In the genomic region with DNA sequence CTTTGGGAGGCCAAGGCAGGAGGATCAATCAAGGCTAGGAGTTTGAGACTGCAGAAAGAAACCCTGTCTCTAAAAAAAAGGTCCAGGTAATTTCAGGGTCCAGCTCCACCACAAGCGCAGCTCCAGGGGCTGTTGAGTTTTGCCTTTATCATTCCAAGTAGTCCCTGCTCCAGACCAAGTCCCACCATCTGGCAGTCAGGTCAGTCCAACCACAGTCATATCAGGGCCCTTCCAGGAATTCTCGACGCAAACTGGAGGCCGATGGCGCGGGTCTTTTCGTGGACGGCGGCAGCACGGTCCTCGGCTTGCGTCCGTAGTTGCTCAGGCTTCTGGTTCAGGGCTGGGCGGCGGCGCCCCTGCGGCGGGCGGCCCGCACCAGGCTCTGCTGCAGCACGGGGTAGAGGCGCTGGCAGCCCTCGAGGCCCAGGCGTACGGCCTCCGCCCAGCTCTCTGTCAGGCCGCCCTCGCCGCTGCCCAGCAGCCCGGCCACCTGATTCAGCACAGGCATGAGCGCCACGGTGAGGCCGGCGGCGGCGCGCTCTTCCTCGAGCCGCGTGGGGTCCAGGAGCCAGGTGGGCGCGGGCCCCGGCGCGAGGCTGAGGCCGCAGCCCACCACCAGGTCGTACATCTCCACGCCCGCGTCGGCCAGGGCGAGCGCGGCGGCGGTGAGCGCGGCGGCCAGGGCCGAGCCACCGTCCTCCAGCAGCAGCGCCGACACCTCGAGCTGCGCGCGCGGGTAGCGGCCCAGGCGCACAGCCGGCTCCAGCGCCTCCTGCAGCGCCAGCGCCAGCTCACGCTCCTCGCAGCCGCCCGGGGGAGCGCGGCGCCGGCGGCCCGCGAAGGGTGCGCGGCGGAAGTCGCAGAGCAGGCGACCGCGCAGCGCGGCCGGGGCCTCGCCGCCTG, we compare ENCODE assay signal across 8 cellular contexts. TPM values are rescaled to one million over a fixed set of nuclear protein-coding genes. Genes with fewer than 3 reads are reported as not detected.
DNase-seq lines count a peak whose midpoint lies in the region; ATAC-seq and TF ChIP-seq lines count a peak whose summit lies in the region.

No MANE protein-coding gene starts in this region.

- intact Hi-C loops in aorta (cut with DNase I), result loop anchor here in 1 of 2 donors (10.0 kb wide), 1 partner anchor 86 kb away; no protein-coding TSS in a partner anchor

- H3K4me1 ChIP-seq in aorta (ENCODE audit: control insufficient read depth in 1 of 2, insufficient read depth in 2 of 2, low read length in 2 of 2), result no peaks in the 10 kb centered on the region

- H3K9me3 Mint-ChIP-seq in activated CD8-positive, alpha-beta memory T cell treated with anti-CD3 and anti-CD28 coated beads, Interleukin-2, amount 10 ng/mL, durations not matched to agents 7 days and 5 days (ENCODE audit: low read depth), result no peaks in the 10 kb centered on the region
- H3K9me3 Mint-ChIP-seq in nephron, result no peaks in the 10 kb centered on the region

- H3K4me3 Mint-ChIP-seq in activated CD8-positive, alpha-beta memory T cell treated with anti-CD3 and anti-CD28 coated beads, Interleukin-2, amount 10 ng/mL, durations not matched to agents 7 days and 5 days, result peak overlapping the region; percentile 84
- peak overlapping the region; percentile 81 to 85 (median 84) for H3K4me3 Mint-ChIP-seq in nephron

- peaks cover 0 to 15% of the 10 kb centered on the region in 2 donors for H3K36me3 ChIP-seq in aorta (ENCODE audit: control insufficient read depth in 1 of 2, insufficient read depth in 2 of 2, low read length in 1 of 2)

- H3K4me1 Mint-ChIP-seq in activated CD8-positive, alpha-beta memory T cell treated with anti-CD3 and anti-CD28 coated beads, Interleukin-2, amount 10 ng/mL, durations not matched to agents 7 days and 5 days, result peaks cover 27% of the 10 kb centered on the region
- H3K4me1 Mint-ChIP-seq in nephron, result peaks cover 7% of the 10 kb centered on the region

- CTCF ChIA-PET in activated CD8-positive, alpha-beta memory T cell treated with anti-CD3 and anti-CD28 coated beads, Interleukin-2, amount 10 ng/mL, durations not matched to agents 7 days and 5 days (lab: Charles Lee), result interaction anchor here (0.7 to 4.5 kb wide), 13 partner anchors 9 to 869 kb away, joined by 3 to 26 read pairs (median 4); partner anchors contain the start of genes AARS1 and DDX19A

- H3K27ac Mint-ChIP-seq in activated CD8-positive, alpha-beta memory T cell treated with anti-CD3 and anti-CD28 coated beads, Interleukin-2, amount 10 ng/mL, durations not matched to agents 7 days and 5 days, result peak overlapping the region; percentile 85
- H3K27ac Mint-ChIP-seq in nephron, result peak overlapping the region in 2 of 3 experiments; percentile 66 to 67

- 1% methylated on average over 44 to 97 of the region's 97 CpGs for WGBS in aorta, 2 donors

- ATAC-seq in activated CD8-positive, alpha-beta memory T cell treated with anti-CD3 and anti-CD28 coated beads, Interleukin-2, amount 10 ng/mL, durations not matched to agents 7 days and 5 days, result peak; percentile 74
- peak; percentile 34 for ATAC-seq in aorta (ENCODE audit: low FRiP score)

- peak overlapping the region in 1 of 2 donors; percentile 73 for H3K27ac ChIP-seq in aorta (ENCODE audit: low read depth in 1 of 2, low read length in 2 of 2)

- H3K4me3 ChIP-seq in LNCaP clone FGC (ENCODE audit: low read depth, low read length) (peak overlapping the region; percentile 62), aorta (ENCODE audit: low read length in 2 of 2) (peak overlapping the region; percentile 77 to 80)

- peaks cover 30% of the 10 kb centered on the region for H3K36me3 Mint-ChIP-seq in activated CD8-positive, alpha-beta memory T cell treated with anti-CD3 and anti-CD28 coated beads, Interleukin-2, amount 10 ng/mL, durations not matched to agents 7 days and 5 days
- peaks cover 38% of the 10 kb centered on the region for H3K36me3 Mint-ChIP-seq in nephron (ENCODE audit: low read depth)

- no peaks in the 10 kb centered on the region for H3K27me3 Mint-ChIP-seq in activated CD8-positive, alpha-beta memory T cell treated with anti-CD3 and anti-CD28 coated beads, Interleukin-2, amount 10 ng/mL, durations not matched to agents 7 days and 5 days
- no peaks in the 10 kb centered on the region for H3K27me3 Mint-ChIP-seq in nephron (ENCODE audit: low read depth)

- H3K9me3 ChIP-seq in aorta (ENCODE audit: control insufficient read depth, low read length), result no peaks in the 10 kb centered on the region

- H3K27me3 ChIP-seq in aorta (ENCODE audit: control insufficient read depth in 1 of 2, insufficient read depth in 2 of 2, low read length in 1 of 2), result no peaks in the 10 kb centered on the region

- peak; percentile 81 for DNase-seq in DMS53 (lab: John Stamatoyannopoulos, UW)
- DNase-seq in DMS53 treated with DMSO at 0.1 percent for 48 hours (lab: John Stamatoyannopoulos, UW; ENCODE audit: unreplicated experiment), result no peak
- peak; percentile 55 for DNase-seq in HCEC 1CT
- DNase-seq in LNCaP clone FGC (ENCODE audit: low read depth), result no peak
- peak; percentile 59 for DNase-seq in activated CD8-positive, alpha-beta memory T cell treated with anti-CD3 and anti-CD28 coated beads, Interleukin-2, amount 10 ng/mL, durations not matched to agents 7 days and 5 days
- peak; percentile 43 for DNase-seq in fibroblast of gingiva (ENCODE audit: low read depth)
- DNase-seq in aorta, result peak; percentile 60 to 81

- TF ChIP-seq CTCF in LNCaP clone FGC (IDR thresholded peaks at IDR 0.05; ENCODE audit: control insufficient read depth, extremely low read depth, insufficient read depth) (peak; percentile 39), nephron (IDR thresholded peaks at IDR 0.05; ENCODE audit: unreplicated experiment in 3 of 3) (no peak)

RNA-seq across cellular contexts. Expression of gene EXOSC6, which starts 0.7 kb away (rescaled TPM):
- 10 to 100 TPM; 32.2 to 33.5 TPM for total RNA-seq in activated CD8-positive, alpha-beta memory T cell treated with anti-CD3 and anti-CD28 coated beads, Interleukin-2, amount 10 ng/mL, durations not matched to agents 7 days and 5 days
- 10 to 100 TPM; 13.4 to 20.0 TPM for total RNA-seq in aorta
- 10 to 100 TPM in 1 of 2 donors, 1 to 10 TPM in 1; 4.1 to 11.7 TPM for polyA plus RNA-seq in aorta

RNA-seq across cellular contexts. Expression of gene AARS1, which starts 38.3 kb away (rescaled TPM):
- 100 to 1,000 TPM; 117 to 147 TPM for total RNA-seq in activated CD8-positive, alpha-beta memory T cell treated with anti-CD3 and anti-CD28 coated beads, Interleukin-2, amount 10 ng/mL, durations not matched to agents 7 days and 5 days
- total RNA-seq in aorta, result 10 to 100 TPM; 60.0 to 64.2 TPM
- 10 to 100 TPM; 19.5 to 40.3 TPM for polyA plus RNA-seq in aorta

RNA-seq across cellular contexts. Expression of gene DDX19B, which starts 48.0 kb away (rescaled TPM):
- total RNA-seq in activated CD8-positive, alpha-beta memory T cell treated with anti-CD3 and anti-CD28 coated beads, Interleukin-2, amount 10 ng/mL, durations not matched to agents 7 days and 5 days, result 10 to 100 TPM; 32.9 to 34.8 TPM
- 10 to 100 TPM; 19.4 to 28.0 TPM for total RNA-seq in aorta
- 10 to 100 TPM; 13.8 to 29.7 TPM for polyA plus RNA-seq in aorta

Comparison
In these comparisons a context has a peak if more than half of its experiments do, and no peak if none do; other contexts are left out.
1. DNase-seq: peak in DMS53 (single experiment), HCEC 1CT (single experiment), activated CD8-positive, alpha-beta memory T cell treated with anti-CD3 and anti-CD28 coated beads, Interleukin-2, amount 10 ng/mL, durations not matched to agents 7 days and 5 days (single experiment), fibroblast of gingiva (single experiment) and aorta (2 of 2); none in DMS53 treated with DMSO at 0.1 percent for 48 hours (single experiment) and LNCaP clone FGC (single experiment).